8 cellular contexts compared by ENCODE assay signal in the genomic region with DNA sequence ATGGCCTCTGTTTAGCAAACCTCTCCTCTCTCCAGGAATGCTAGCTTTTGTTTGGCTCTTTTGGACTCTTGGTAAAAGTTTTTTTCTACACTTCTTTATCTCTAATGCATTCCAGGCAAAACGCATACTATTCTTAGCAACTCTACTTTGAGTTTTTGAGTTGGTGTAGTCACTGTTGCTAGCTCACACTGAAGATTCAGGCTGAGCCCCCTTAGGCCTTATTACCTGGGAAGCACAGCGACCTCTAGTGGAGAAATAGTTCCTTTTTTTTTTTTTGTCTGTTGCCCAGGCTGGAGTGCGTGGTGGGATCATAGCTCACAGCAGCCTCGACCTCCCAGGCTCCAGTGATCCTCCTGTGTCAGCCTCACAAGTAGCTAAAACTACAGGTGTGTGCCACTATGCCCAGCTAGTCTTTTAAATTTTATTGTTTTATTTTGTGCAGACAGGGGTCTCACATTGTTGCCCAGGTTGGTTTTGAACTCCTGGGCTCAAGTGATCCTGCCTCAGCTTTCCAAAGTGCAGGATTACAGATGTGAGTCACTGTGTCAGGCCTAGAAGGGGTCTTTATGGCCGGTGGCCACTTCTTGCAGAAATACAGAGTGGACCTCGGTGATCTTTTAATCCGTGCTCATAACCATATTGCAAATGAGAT.
DNase-seq lines count a peak whose midpoint lies in the region; ATAC-seq and TF ChIP-seq lines count a peak whose summit lies in the region.

No MANE protein-coding gene starts in this region.

- H3K27ac ChIP-seq in VCaP (no peak overlapping the region), right atrium auricular region (no peak overlapping the region), spleen (no peak overlapping the region)

- H3K9me3 ChIP-seq in right atrium auricular region (no peaks in the 10 kb centered on the region), spleen (no peaks in the 10 kb centered on the region)

- H3K27me3 ChIP-seq in right atrium auricular region (no peaks in the 10 kb centered on the region), spleen (replicated peaks in 1 of 7) (peaks cover 0 to 32% (median 0%) of the 10 kb centered on the region in 7 donors)

- ATAC-seq in GM18870 (IDR thresholded peaks at IDR 0.05; ENCODE audit: unreplicated experiment) (peak; percentile 48), HG03135 (IDR thresholded peaks at IDR 0.05; ENCODE audit: unreplicated experiment) (no peak)

- H3K36me3 ChIP-seq in right atrium auricular region (peaks cover 26% of the 10 kb centered on the region), spleen (no peaks in the 10 kb centered on the region)

- H3K4me1 ChIP-seq in right atrium auricular region (peaks cover 0 to 42% of the 10 kb centered on the region in 2 donors), spleen (no peaks in the 10 kb centered on the region)

- no peak for TF ChIP-seq POLR2A in spleen (IDR thresholded peaks at IDR 0.05)

- WGBS in spleen, 5 donors = 31 to 54% (median 49%) methylated on average over 7 of the region's 7 CpGs

- H3K4me3 ChIP-seq in right atrium auricular region (no peak overlapping the region), spleen (no peak overlapping the region)

- intact Hi-C loops in spleen (cut with DNase I; ENCODE audit: low total_unique reads) = loop anchor here (10.0 kb wide), 1 partner anchor 92 kb away; no protein-coding TSS in a partner anchor

- DNase-seq in CD1c-positive myeloid dendritic cell (ENCODE audit: extremely low spot score) = peak; percentile 42
- DNase-seq in NCI-H1092 (lab: John Stamatoyannopoulos, UW) = peak; percentile 30
- no peak for DNase-seq in right atrium auricular region (ENCODE audit: low spot score)
- no peak for DNase-seq in spleen
- no peak for DNase-seq in stimulated activated CD8-positive, alpha-beta memory T cell treated with anti-CD3 and anti-CD28 coated beads, Interleukin-4, amount 100 ng/mL, for 48 hours

- TF ChIP-seq CTCF in VCaP (conservative IDR thresholded peaks at IDR 0.05) (peak; percentile 76), right atrium auricular region (IDR thresholded peaks at IDR 0.05) (peak; percentile 73 to 79), spleen (IDR thresholded peaks at IDR 0.05 in 8 of 11, conservative IDR thresholded peaks at IDR 0.05 in 3 of 11) (peak in 9 of 11 experiments; percentile 11 to 60 (median 51))

Comparison
In these comparisons a context has a peak if more than half of its experiments do, and no peak if none do; other contexts are left out.
1. DNase-seq: peak in CD1c-positive myeloid dendritic cell (single experiment) and NCI-H1092 (single experiment); none in right atrium auricular region (single experiment), spleen (single experiment) and stimulated activated CD8-positive, alpha-beta memory T cell treated with anti-CD3 and anti-CD28 coated beads, Interleukin-4, amount 100 ng/mL, for 48 hours (single experiment).
2. Peak in every context shown above with its lines, with median percentiles within 50 percentile points of each other: CTCF ChIP-seq.